ENCODE assay signal across 9 cellular contexts in the genomic region with DNA sequence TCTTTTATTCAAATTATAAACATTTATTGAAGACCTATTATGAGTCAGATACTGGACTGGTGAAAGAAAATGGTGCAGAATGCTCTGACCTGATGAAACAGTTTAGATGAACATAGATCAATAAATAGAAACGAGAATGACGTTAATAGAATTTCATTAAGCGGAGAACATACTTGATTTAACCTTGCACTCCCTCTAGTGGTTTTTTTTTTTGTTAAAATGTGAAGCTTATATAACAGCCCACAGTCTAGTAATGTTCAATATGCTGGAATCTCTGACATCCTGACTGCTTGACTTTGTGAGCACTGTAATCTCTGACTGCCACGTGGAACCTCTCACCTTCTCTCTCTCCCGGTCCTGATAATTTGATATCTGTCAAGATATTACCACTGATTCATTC. TPM values are rescaled to one million over a fixed set of nuclear protein-coding genes. Genes with fewer than 3 reads are reported as not detected.
DNase-seq lines count a peak whose midpoint lies in the region; ATAC-seq, FAIRE-seq and TF ChIP-seq lines count a peak whose summit lies in the region.
"Had no signal": no experiment of that assay in that cellular context is flagged by ENCODE, and none has a peak within 500 bp of the region (broad histone marks: within the 10 kb centered on the region; RNA-seq: fewer than 3 reads in every experiment).

No MANE protein-coding gene starts in this region.

- peaks cover 14% of the 10 kb centered on the region for H4K20me1 ChIP-seq in osteoblast (ENCODE audit: insufficient read depth, low read length)

- no peaks in the 10 kb centered on the region for H3K79me2 ChIP-seq in osteoblast (ENCODE audit: insufficient read depth, low read length)

- no peak overlapping the region for H3K27ac Mint-ChIP-seq in activated CD4-positive, alpha-beta memory T cell treated with anti-CD3 and anti-CD28 coated beads for 36 hours
- H3K27ac Mint-ChIP-seq in activated CD4-positive, alpha-beta memory T cell treated with anti-CD3 and anti-CD28 coated beads, Interleukin-2, amount 10 ng/mL, durations not matched to agents 7 days and 5 days, result no peak overlapping the region
- H3K27ac Mint-ChIP-seq: nephron had no signal

- no peak overlapping the region for H3K27ac ChIP-seq in osteoblast (ENCODE audit: low read depth, low read length)

- no peak overlapping the region for H3K4me3 Mint-ChIP-seq in activated CD4-positive, alpha-beta memory T cell treated with anti-CD3 and anti-CD28 coated beads for 36 hours
- no peak overlapping the region for H3K4me3 Mint-ChIP-seq in activated CD4-positive, alpha-beta memory T cell treated with anti-CD3 and anti-CD28 coated beads, Interleukin-2, amount 10 ng/mL, durations not matched to agents 7 days and 5 days
- H3K4me3 Mint-ChIP-seq: nephron had no signal

- TF ChIP-seq CTCF in GM12865 (IDR thresholded peaks at IDR 0.05; ENCODE audit: insufficient read depth, low read depth, low read length, missing control alignments), result no peak
- TF ChIP-seq CTCF in osteoblast (IDR thresholded peaks at IDR 0.05; ENCODE audit: extremely low read depth, low read depth, low read length), result peak; percentile 40

- no peaks in the 10 kb centered on the region for H3K36me3 ChIP-seq in osteoblast (ENCODE audit: insufficient read depth, low read length)

- ATAC-seq in HG02981 (IDR thresholded peaks at IDR 0.05; ENCODE audit: unreplicated experiment), result no peak

- intact Hi-C loops in activated CD4-positive, alpha-beta memory T cell treated with anti-CD3 and anti-CD28 coated beads for 36 hours (cut with micrococcal nuclease), result loop anchor here (10.0 kb wide), 1 partner anchor 236 kb away; the partner anchor contains the start of gene CITED1

- no peaks in the 10 kb centered on the region for H3K4me1 ChIP-seq in osteoblast (ENCODE audit: insufficient read depth, low read length)

- CTCF ChIA-PET in activated CD4-positive, alpha-beta memory T cell treated with anti-CD3 and anti-CD28 coated beads for 36 hours (lab: Charles Lee), result interaction anchor here (1.2 to 1.7 kb wide), 2 partner anchors 242 to 296 kb away, joined by 3 to 7 read pairs; no protein-coding TSS in a partner anchor
- CTCF ChIA-PET in activated CD4-positive, alpha-beta memory T cell treated with anti-CD3 and anti-CD28 coated beads, Interleukin-2, amount 10 ng/mL, durations not matched to agents 7 days and 5 days (lab: Charles Lee), result interaction anchor here (0.9 to 1.1 kb wide), 2 partner anchors 262 to 297 kb away, joined by 3 read pairs; no protein-coding TSS in a partner anchor

- peaks cover 6% of the 10 kb centered on the region for H3K27me3 ChIP-seq in osteoblast (ENCODE audit: insufficient read depth, low read length)

- POLR2A ChIA-PET in activated CD4-positive, alpha-beta memory T cell treated with anti-CD3 and anti-CD28 coated beads for 36 hours (lab: Charles Lee), result interaction anchor here (0.6 kb wide), 1 partner anchor 292 kb away, joined by 3 read pairs; no protein-coding TSS in a partner anchor
- POLR2A ChIA-PET in activated CD4-positive, alpha-beta memory T cell treated with anti-CD3 and anti-CD28 coated beads, Interleukin-2, amount 10 ng/mL, durations not matched to agents 7 days and 5 days (lab: Charles Lee), result no interaction called here

- peak; percentile 58 for FAIRE-seq in endometrium (lab: Jason Lieb, UNC)

- H2AFZ ChIP-seq in osteoblast (ENCODE audit: low read length), result no peak overlapping the region

- no peaks in the 10 kb centered on the region for H3K9me3 ChIP-seq in osteoblast (ENCODE audit: low read depth, low read length)

- no peaks in the 10 kb centered on the region for H3K9me3 Mint-ChIP-seq in activated CD4-positive, alpha-beta memory T cell treated with anti-CD3 and anti-CD28 coated beads for 36 hours
- no peaks in the 10 kb centered on the region for H3K9me3 Mint-ChIP-seq in activated CD4-positive, alpha-beta memory T cell treated with anti-CD3 and anti-CD28 coated beads, Interleukin-2, amount 10 ng/mL, durations not matched to agents 7 days and 5 days
- H3K9me3 Mint-ChIP-seq: nephron had no signal

- peaks cover 4% of the 10 kb centered on the region for H3K36me3 Mint-ChIP-seq in activated CD4-positive, alpha-beta memory T cell treated with anti-CD3 and anti-CD28 coated beads for 36 hours
- peaks cover 7% of the 10 kb centered on the region for H3K36me3 Mint-ChIP-seq in activated CD4-positive, alpha-beta memory T cell treated with anti-CD3 and anti-CD28 coated beads, Interleukin-2, amount 10 ng/mL, durations not matched to agents 7 days and 5 days (ENCODE audit: low read depth)

- no peak overlapping the region for H3K4me3 ChIP-seq in GM12865 (ENCODE audit: low read depth, low read length)
- H3K4me3 ChIP-seq in osteoblast (ENCODE audit: insufficient read depth, low read length), result no peak overlapping the region

- peak; percentile 3 for DNase-seq in GM12865 (ENCODE audit: low read depth)
- DNase-seq in NCI-H460 (ENCODE audit: extremely low read depth, low read depth), result peak; percentile 23
- no peak for DNase-seq in osteoblast (ENCODE audit: insufficient read length, low spot score, missing footprints)
- DNase-seq in activated CD4-positive, alpha-beta memory T cell treated with anti-CD3 and anti-CD28 coated beads for 36 hours, result no peak
- no peak for DNase-seq in DMS114 treated with DMSO at 0.1 percent for 48 hours (lab: John Stamatoyannopoulos, UW; ENCODE audit: unreplicated experiment)
- no peak for DNase-seq in activated CD4-positive, alpha-beta memory T cell treated with anti-CD3 and anti-CD28 coated beads, Interleukin-2, amount 10 ng/mL, durations not matched to agents 7 days and 5 days

- H3K4me2 ChIP-seq in osteoblast (ENCODE audit: insufficient read depth, low read length), result no peak overlapping the region

- peaks cover 4% of the 10 kb centered on the region for H3K4me1 Mint-ChIP-seq in activated CD4-positive, alpha-beta memory T cell treated with anti-CD3 and anti-CD28 coated beads for 36 hours (ENCODE audit: low read depth)
- no peaks in the 10 kb centered on the region for H3K4me1 Mint-ChIP-seq in activated CD4-positive, alpha-beta memory T cell treated with anti-CD3 and anti-CD28 coated beads, Interleukin-2, amount 10 ng/mL, durations not matched to agents 7 days and 5 days

- no peaks in the 10 kb centered on the region for H3K27me3 Mint-ChIP-seq in activated CD4-positive, alpha-beta memory T cell treated with anti-CD3 and anti-CD28 coated beads for 36 hours
- H3K27me3 Mint-ChIP-seq in activated CD4-positive, alpha-beta memory T cell treated with anti-CD3 and anti-CD28 coated beads, Interleukin-2, amount 10 ng/mL, durations not matched to agents 7 days and 5 days, result no peaks in the 10 kb centered on the region

RNA-seq across cellular contexts. Expression of gene HDAC8, which starts 32.3 kb away (rescaled TPM):
- 25.4 and 29.8 TPM in 2 replicates for total RNA-seq in NCI-H460 (2014; rRNA removed; shearing (Covaris generic))
- polyA plus RNA-seq in NCI-H460 (2014; cell fraction: nucleus; rRNA removed), result 22.1 and 24.4 TPM in 2 replicates
- total RNA-seq in osteoblast, result 24.6 and 27.1 TPM in 2 replicates
- 10 to 100 TPM; 17.9 to 19.7 TPM for total RNA-seq in activated CD4-positive, alpha-beta memory T cell treated with anti-CD3 and anti-CD28 coated beads for 36 hours
- total RNA-seq in activated CD4-positive, alpha-beta memory T cell treated with anti-CD3 and anti-CD28 coated beads, Interleukin-2, amount 10 ng/mL, durations not matched to agents 7 days and 5 days, result 10 to 100 TPM; 23.8 to 24.1 TPM

Comparison
In these comparisons a context has a peak if more than half of its experiments do, and no peak if none do; other contexts are left out.
1. DNase-seq: peak in GM12865 (single experiment) and NCI-H460 (single experiment); none in osteoblast (single experiment), activated CD4-positive, alpha-beta memory T cell treated with anti-CD3 and anti-CD28 coated beads for 36 hours (single experiment), DMS114 treated with DMSO at 0.1 percent for 48 hours (single experiment) and activated CD4-positive, alpha-beta memory T cell treated with anti-CD3 and anti-CD28 coated beads, Interleukin-2, amount 10 ng/mL, durations not matched to agents 7 days and 5 days (single experiment).